12 cellular contexts compared by ENCODE assay signal in the genomic region with DNA sequence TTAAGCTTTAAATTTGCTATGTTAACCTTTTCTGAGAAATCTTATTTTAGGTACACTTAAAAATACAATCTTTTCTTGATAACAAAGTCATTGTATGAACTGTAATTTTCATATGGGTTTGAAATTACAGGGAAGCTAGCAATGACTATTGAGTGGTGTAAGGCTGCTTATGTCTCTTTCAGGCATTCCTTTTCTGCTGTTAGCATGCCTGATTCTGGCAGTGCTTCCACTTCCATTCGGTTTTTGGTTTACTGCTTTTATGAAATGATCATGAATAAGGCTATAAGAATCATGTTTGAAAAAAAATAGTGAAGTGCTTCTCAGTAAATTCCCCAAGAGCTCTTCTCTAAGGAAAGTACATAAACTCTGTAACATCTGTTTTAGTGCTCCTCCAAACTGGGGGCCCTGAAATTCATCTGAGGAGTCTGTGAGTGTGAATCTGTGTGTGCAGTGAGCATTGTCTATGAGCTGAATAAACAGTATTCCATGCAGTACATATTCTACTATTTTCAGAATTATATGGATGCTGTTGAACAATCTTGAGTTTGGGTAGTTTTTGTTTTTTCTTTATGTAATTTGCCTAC.
DNase-seq lines count a peak whose midpoint lies in the region; ATAC-seq, FAIRE-seq and TF ChIP-seq lines count a peak whose summit lies in the region.
"Had no signal": no experiment of that assay in that cellular context is flagged by ENCODE, and none has a peak within 500 bp of the region (broad histone marks: within the 10 kb centered on the region; RNA-seq: fewer than 3 reads in every experiment).

No MANE protein-coding gene starts in this region.

- H3K27me3 ChIP-seq in foreskin keratinocyte (no peaks in the 10 kb centered on the region), Peyer's patch (no peaks in the 10 kb centered on the region)
- H3K27me3 ChIP-seq: vagina had no signal

- H3K27ac ChIP-seq in foreskin keratinocyte (no peak overlapping the region), Peyer's patch (no peak overlapping the region)
- H3K27ac ChIP-seq: vagina had no signal

- FAIRE-seq in GM12892 (lab: Jason Lieb, UNC), result peak; percentile 71

- ATAC-seq in GM21515 (IDR thresholded peaks at IDR 0.05; ENCODE audit: unreplicated experiment) (peak; percentile 16), HG03571 (IDR thresholded peaks at IDR 0.05; ENCODE audit: unreplicated experiment) (peak; percentile 12), foreskin keratinocyte (no peak)
- ATAC-seq: effector memory CD8-positive, alpha-beta T cell; Panc1 had no signal

- no peak overlapping the region for H3K4me3 ChIP-seq in Peyer's patch
- H3K4me3 ChIP-seq: vagina had no signal

- H3K4me1 ChIP-seq in foreskin keratinocyte (no peaks in the 10 kb centered on the region), Peyer's patch (no peaks in the 10 kb centered on the region)
- H3K4me1 ChIP-seq: vagina had no signal

- H3K36me3 ChIP-seq in Peyer's patch, result no peaks in the 10 kb centered on the region
- H3K36me3 ChIP-seq: vagina had no signal

- DNase-seq in GM12892 (ENCODE audit: insufficient read length) (no peak), foreskin keratinocyte (no peak), Peyer's patch (no peak), kidney glomerular epithelial cell (lab: John Stamatoyannopoulos, UW) (no peak)
- no peak for DNase-seq in activated CD4-positive, alpha-beta T cell treated with anti-CD3 and anti-CD28 coated beads, Interleukin-2, amount 50 U/mL, for 48 hours
- DNase-seq in activated CD4-positive, alpha-beta T cell treated with anti-CD3 and anti-CD28 coated beads for 1 hour, result no peak
- DNase-seq: effector memory CD8-positive, alpha-beta T cell; mesendoderm had no signal

- TF ChIP-seq CTCF in foreskin keratinocyte (conservative IDR thresholded peaks at IDR 0.05), result peak; percentile 0
- TF ChIP-seq CTCF in Peyer's patch (IDR thresholded peaks at IDR 0.05), result no peak

- TF ChIP-seq POLR2A in GM12892 (IDR thresholded peaks at IDR 0.05; ENCODE audit: low read depth, low read length), result no peak
- TF ChIP-seq POLR2A in Peyer's patch (IDR thresholded peaks at IDR 0.05), result no peak

- H3K9me3 ChIP-seq in Peyer's patch, result no peaks in the 10 kb centered on the region
- H3K9me3 ChIP-seq: vagina had no signal
